27 cellular contexts compared by ENCODE assay signal in the genomic region with DNA sequence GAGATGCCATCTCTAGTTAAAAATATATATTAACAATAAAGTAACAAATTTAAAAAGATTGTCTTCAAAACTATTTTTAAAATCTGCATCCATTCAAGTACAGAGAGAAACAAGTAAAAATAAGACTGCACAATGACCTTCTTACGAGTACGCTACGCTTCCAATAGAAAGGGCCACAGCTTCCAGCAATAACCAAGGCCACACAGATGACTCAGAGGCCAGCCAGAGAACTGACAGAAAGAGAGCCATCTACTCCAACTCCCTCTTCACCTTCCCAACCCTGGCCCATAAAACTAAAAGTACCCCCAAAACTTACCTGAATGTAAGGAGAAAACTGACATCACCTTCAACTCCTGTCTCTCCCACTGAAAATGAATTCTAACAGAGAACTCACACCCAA. TPM values are rescaled to one million over a fixed set of nuclear protein-coding genes. Genes with fewer than 3 reads are reported as not detected.
"Had no signal": no experiment of that assay in that cellular context is flagged by ENCODE, and none has a peak within 500 bp of the region (broad histone marks: within the 10 kb centered on the region; RNA-seq: fewer than 3 reads in every experiment).

No MANE protein-coding gene starts in this region.

- H3K4me3 ChIP-seq: coronary artery, esophagus squamous epithelium, gastroesophageal sphincter, heart right ventricle had no signal

- H3K4me3 Mint-ChIP-seq: activated CD4-positive, alpha-beta memory T cell treated with anti-CD3 and anti-CD28 coated beads, Interleukin-2, amount 10 ng/mL, durations not matched to agents 7 days and 5 days; activated CD4-positive, alpha-beta T cell treated with anti-CD3 and anti-CD28 coated beads, Interleukin-2, amount 10 ng/mL, durations not matched to agents 7 days and 5 days; activated naive CD4-positive, alpha-beta T cell treated with anti-CD3 and anti-CD28 coated beads, Interleukin-2, amount 10 ng/mL, durations not matched to agents 7 days and 5 days; activated naive CD8-positive, alpha-beta T cell treated with anti-CD3 and anti-CD28 coated beads, Interleukin-2, amount 10 ng/mL, durations not matched to agents 7 days and 5 days; activated T-cell treated with anti-CD3 and anti-CD28 coated beads, Interleukin-2, amount 50 U/mL, for 24 hours; activated T-cell treated with anti-CD3 and anti-CD28 coated beads, Interleukin-2, amount 50 U/mL, for 72 hours; central memory CD8-positive, alpha-beta T cell; effector memory CD8-positive, alpha-beta T cell had no signal

- H3K36me3 Mint-ChIP-seq: activated naive CD4-positive, alpha-beta T cell treated with anti-CD3 and anti-CD28 coated beads, Interleukin-2, amount 50 U/mL, for 72 hours; activated naive CD8-positive, alpha-beta T cell treated with anti-CD3 and anti-CD28 coated beads, Interleukin-2, amount 10 ng/mL, durations not matched to agents 7 days and 5 days had no signal

- H3K36me3 ChIP-seq: brain microvascular endothelial cell, esophagus squamous epithelium had no signal

- H3K27ac Mint-ChIP-seq: activated CD4-positive, alpha-beta memory T cell treated with anti-CD3 and anti-CD28 coated beads, Interleukin-2, amount 10 ng/mL, durations not matched to agents 7 days and 5 days; activated naive CD4-positive, alpha-beta T cell treated with anti-CD3 and anti-CD28 coated beads, Interleukin-2, amount 10 ng/mL, durations not matched to agents 7 days and 5 days; activated naive CD4-positive, alpha-beta T cell treated with anti-CD3 and anti-CD28 coated beads, Interleukin-2, amount 50 U/mL, for 72 hours; activated naive CD8-positive, alpha-beta T cell treated with anti-CD3 and anti-CD28 coated beads, Interleukin-2, amount 10 ng/mL, durations not matched to agents 7 days and 5 days; activated T-cell treated with anti-CD3 and anti-CD28 coated beads, Interleukin-2, amount 50 U/mL, for 24 hours; activated T-cell treated with anti-CD3 and anti-CD28 coated beads, Interleukin-2, amount 50 U/mL, for 72 hours had no signal

- H3K9me3 Mint-ChIP-seq: activated CD4-positive, alpha-beta memory T cell treated with anti-CD3 and anti-CD28 coated beads, Interleukin-2, amount 10 ng/mL, durations not matched to agents 7 days and 5 days; activated CD4-positive, alpha-beta T cell treated with anti-CD3 and anti-CD28 coated beads, Interleukin-2, amount 10 ng/mL, durations not matched to agents 7 days and 5 days; activated naive CD4-positive, alpha-beta T cell treated with anti-CD3 and anti-CD28 coated beads, Interleukin-2, amount 10 ng/mL, durations not matched to agents 7 days and 5 days; activated naive CD4-positive, alpha-beta T cell treated with anti-CD3 and anti-CD28 coated beads, Interleukin-2, amount 50 U/mL, for 72 hours; activated naive CD8-positive, alpha-beta T cell treated with anti-CD3 and anti-CD28 coated beads, Interleukin-2, amount 10 ng/mL, durations not matched to agents 7 days and 5 days; activated T-cell treated with anti-CD3 and anti-CD28 coated beads, Interleukin-2, amount 50 U/mL, for 24 hours; activated T-cell treated with anti-CD3 and anti-CD28 coated beads, Interleukin-2, amount 50 U/mL, for 72 hours; central memory CD8-positive, alpha-beta T cell; effector memory CD8-positive, alpha-beta T cell had no signal

- H3K27me3 ChIP-seq: esophagus squamous epithelium, gastroesophageal sphincter, heart right ventricle had no signal

- H3K27ac ChIP-seq: brain microvascular endothelial cell, coronary artery, epithelial cell of prostate, esophagus squamous epithelium, gastroesophageal sphincter, heart right ventricle had no signal

- H3K27me3 Mint-ChIP-seq: central memory CD8-positive, alpha-beta T cell; effector memory CD8-positive, alpha-beta T cell had no signal

- H3K9me3 ChIP-seq: esophagus squamous epithelium, gastroesophageal sphincter, heart right ventricle had no signal

- DNase-seq: activated CD4-positive, alpha-beta T cell treated with anti-CD3 and anti-CD28 coated beads for 1 hour; activated CD4-positive, alpha-beta T cell treated with anti-CD3 and anti-CD28 coated beads for 4 hours; activated CD4-positive, alpha-beta T cell treated with anti-CD3 and anti-CD28 coated beads, Interleukin-2, amount 50 U/mL, for 4 hours; activated CD8-positive, alpha-beta memory T cell treated with anti-CD3 and anti-CD28 coated beads, Interleukin-2, amount 50 U/mL, for 48 hours; activated gamma-delta T cell; activated naive CD4-positive, alpha-beta T cell; activated naive CD8-positive, alpha-beta T cell treated with anti-CD3 and anti-CD28 coated beads, Interleukin-2, amount 10 ng/mL, durations not matched to agents 7 days and 5 days; activated T-cell treated with anti-CD3 and anti-CD28 coated beads for 4 hours; activated T-cell treated with anti-CD3 and anti-CD28 coated beads, Interleukin-2, amount 50 U/mL, for 24 hours; amniotic stem cell; anterior cingulate cortex; brain microvascular endothelial cell; effector CD4-positive, alpha-beta T cell; effector memory CD8-positive, alpha-beta T cell; esophagus squamous epithelium; foreskin melanocyte; heart right ventricle had no signal

- ATAC-seq: activated naive CD4-positive, alpha-beta T cell treated with anti-CD3 and anti-CD28 coated beads, Interleukin-2, amount 50 U/mL, for 72 hours; activated T-cell treated with anti-CD3 and anti-CD28 coated beads, Interleukin-2, amount 50 U/mL, for 72 hours; effector memory CD8-positive, alpha-beta T cell; gastroesophageal sphincter had no signal

- H3K4me1 ChIP-seq: gastroesophageal sphincter had no signal

RNA-seq across cellular contexts. Expression of a gene that starts 26.8 kb away (rescaled TPM):
- total RNA-seq: bronchial epithelial cell had no signal
